8 cellular contexts compared by ENCODE assay signal in the genomic region with DNA sequence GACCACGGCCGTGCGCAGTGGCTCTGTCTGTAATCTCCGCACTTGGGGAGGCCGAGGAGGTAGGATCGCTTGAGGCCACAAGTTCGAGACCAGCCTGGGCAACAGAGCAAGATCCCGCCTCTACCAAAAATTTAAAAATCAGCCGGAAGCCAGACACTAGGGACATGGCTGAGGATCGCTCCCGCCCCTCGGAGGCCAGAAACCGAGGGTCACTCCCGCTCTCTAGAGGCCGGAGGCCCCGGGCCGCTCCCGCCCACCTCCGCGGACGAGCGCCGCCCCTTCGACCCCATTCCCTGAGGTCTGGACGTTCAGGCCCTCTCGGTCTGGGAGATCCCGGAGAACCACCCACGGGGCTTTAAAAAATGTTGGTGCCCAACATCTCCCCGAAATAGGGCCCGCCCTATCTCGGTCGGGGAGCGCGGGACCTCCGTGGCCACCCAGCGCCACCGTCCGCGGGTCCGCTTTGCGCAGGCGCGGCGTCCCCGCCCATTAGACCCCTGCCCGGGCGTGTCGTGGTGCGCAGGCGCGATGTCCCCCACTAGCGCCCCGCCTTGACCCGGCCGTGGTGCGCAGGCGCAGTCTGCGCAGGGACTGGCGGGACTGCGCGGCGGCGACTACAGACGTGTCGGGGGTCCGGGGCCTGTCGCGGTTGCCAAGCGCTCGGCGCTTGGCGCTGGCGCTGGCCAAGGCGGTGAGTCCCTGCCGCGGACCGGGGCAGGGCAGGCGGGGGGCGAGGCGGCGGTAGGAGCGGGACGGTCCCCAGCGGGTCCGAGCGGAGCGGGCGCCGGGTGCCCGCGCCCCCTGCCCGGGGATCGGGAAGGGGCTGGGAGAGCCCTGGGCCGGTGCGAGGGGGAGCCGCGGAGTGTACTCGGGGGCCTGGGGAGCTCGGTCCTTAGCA.
A peak's percentile ranks its signal among the peaks of the same experiment; 100 is the strongest.
DNase-seq lines count a peak whose midpoint lies in the region; ATAC-seq and TF ChIP-seq lines count a peak whose summit lies in the region.
"Not testable (repeated sequence)": the region's sequence is repeated elsewhere in the genome, so short reads cannot be mapped to it uniquely, and the experiment has no call there.

No MANE protein-coding gene starts in this region.

- not testable (repeated sequence) for H3K36me3 ChIP-seq in body of pancreas (replicated peaks in 1 of 2; ENCODE audit: insufficient read depth in 1 of 2, low read depth in 2 of 2); left ventricle myocardium inferior; neutrophil

- 3 to 15% methylated on average over 8 to 63 of the region's 99 CpGs for WGBS in body of pancreas, 2 donors

- H3K4me1 ChIP-seq in body of pancreas; neutrophil (ENCODE audit: control insufficient read depth in 1 of 2, insufficient read depth in 1 of 2, low read depth in 1 of 2, low read length in 1 of 2): not testable (repeated sequence)
- peaks cover 10% of the 10 kb centered on the region for H3K4me1 ChIP-seq in left ventricle myocardium inferior

- H3K27ac ChIP-seq in body of pancreas = peak overlapping the region; percentile 65 to 92 (median 76)
- peak overlapping the region; percentile 87 for H3K27ac ChIP-seq in left ventricle myocardium inferior (replicated peaks)
- not testable (repeated sequence) for H3K27ac ChIP-seq in neutrophil

- TF ChIP-seq CTCF in body of pancreas (IDR thresholded peaks at IDR 0.05); left ventricle myocardium inferior (IDR thresholded peaks at IDR 0.05; ENCODE audit: borderline replicate concordance); neutrophil (IDR thresholded peaks at IDR 0.05): not testable (repeated sequence)

- peak in 1 of 3 donors; percentile 47 for TF ChIP-seq POLR2A in body of pancreas (IDR thresholded peaks at IDR 0.05)

- H3K4me3 ChIP-seq in body of pancreas (peak overlapping the region; percentile 21 to 70), left ventricle myocardium inferior (peak overlapping the region; percentile 77), neutrophil (ENCODE audit: low read depth in 1 of 2, low read length in 1 of 2) (peak overlapping the region; percentile 61 to 62)

- ATAC-seq in GM21737 (IDR thresholded peaks at IDR 0.05; ENCODE audit: unreplicated experiment) (peak; percentile 78), body of pancreas (peak; percentile 96)

- DNase-seq in ELF-1 (ENCODE audit: low read depth, low spot score) (peak; percentile 85), HS-27A (ENCODE audit: low read depth) (peak; percentile 31), body of pancreas (peak; percentile 87 to 94 (median 92)), left ventricle myocardium inferior (peak; percentile 88)
- peak; percentile 94 for DNase-seq in activated CD4-positive, CD25-positive, alpha-beta regulatory T cell treated with anti-CD3 and anti-CD28 coated beads, Interleukin-2, amount 50 U/mL, for 72 hours
- peak; percentile 61 for DNase-seq in stimulated activated CD8-positive, alpha-beta memory T cell treated with anti-CD3 and anti-CD28 coated beads, Interleukin-4, amount 100 ng/mL, for 24 hours (ENCODE audit: low read depth)

- not testable (repeated sequence) for H3K9me3 ChIP-seq in body of pancreas; left ventricle myocardium inferior (replicated peaks); neutrophil

- H3K27me3 ChIP-seq in body of pancreas; left ventricle myocardium inferior (ENCODE audit: low read depth); neutrophil: not testable (repeated sequence)

- intact Hi-C loops in body of pancreas (cut with DNase I); left ventricle myocardium inferior (cut with micrococcal nuclease): not testable (repeated sequence)

Comparison
In these comparisons a context has a peak if more than half of its experiments do, and no peak if none do; other contexts are left out.
1. DNase-seq: peak in every context shown above with its lines; median percentile 94 in activated CD4-positive, CD25-positive, alpha-beta regulatory T cell treated with anti-CD3 and anti-CD28 coated beads, Interleukin-2, amount 50 U/mL, for 72 hours; 92 in body of pancreas; 88 in left ventricle myocardium inferior; 85 in ELF-1; 61 in stimulated activated CD8-positive, alpha-beta memory T cell treated with anti-CD3 and anti-CD28 coated beads, Interleukin-4, amount 100 ng/mL, for 24 hours; 31 in HS-27A.